In the genomic region with DNA sequence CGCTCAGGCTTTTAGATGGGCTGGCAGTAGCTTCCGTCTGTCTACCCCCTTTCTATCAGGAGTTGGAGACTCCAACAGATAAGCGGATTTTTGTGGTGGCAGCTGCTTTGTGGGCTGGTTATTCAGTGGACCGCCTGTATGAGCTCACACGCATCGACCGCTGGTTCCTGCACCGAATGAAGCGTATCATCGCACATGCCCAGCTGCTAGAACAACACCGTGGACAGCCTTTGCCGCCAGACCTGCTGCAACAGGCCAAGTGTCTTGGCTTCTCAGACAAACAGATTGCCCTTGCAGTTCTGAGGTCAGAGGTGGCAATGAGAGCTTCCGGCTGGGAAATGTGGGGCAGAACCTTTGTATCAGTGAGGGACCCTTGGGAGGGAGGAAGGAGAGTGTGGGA, we compare ENCODE assay signal across 1 cellular context.
TF ChIP-seq lines count a peak whose summit lies in the region.

No MANE protein-coding gene starts in this region.

TF ChIP-seq in GM12878, 131 proteins besides CTCF, POLR2A, EP300 and RAD21:
- TF ChIP-seq SREBF2 (IDR thresholded peaks at IDR 0.05; ENCODE audit: low read length): no peak
- TF ChIP-seq STAT3 (IDR thresholded peaks at IDR 0.05; ENCODE audit: low read depth, low read length): no peak
